In the genomic region with DNA sequence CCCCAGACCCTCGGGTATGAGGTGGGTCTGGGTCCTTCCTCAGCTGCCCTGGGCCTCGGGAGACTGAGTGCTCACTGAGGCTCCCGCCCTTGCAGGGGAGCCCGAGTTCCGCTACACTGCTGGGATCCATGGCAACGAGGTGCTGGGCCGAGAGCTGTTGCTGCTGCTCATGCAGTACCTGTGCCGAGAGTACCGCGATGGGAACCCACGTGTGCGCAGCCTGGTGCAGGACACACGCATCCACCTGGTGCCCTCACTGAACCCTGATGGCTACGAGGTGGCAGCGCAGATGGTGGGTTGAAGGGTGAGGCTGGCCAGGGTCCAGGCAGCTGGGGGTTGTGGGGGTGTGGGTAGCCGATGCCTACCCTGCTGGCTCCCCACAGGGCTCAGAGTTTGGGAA, we compare ENCODE assay signal across 1 cellular context.
TF ChIP-seq lines count a peak whose summit lies in the region.

No MANE protein-coding gene starts in this region.

TF ChIP-seq in HEK293, 187 proteins besides CTCF, POLR2A, EP300 and RAD21 (continued from another document):
- no peak for TF ChIP-seq ZNF518A (tag by site-specific recombination; conservative IDR thresholded peaks at IDR 0.05; ENCODE audit: low read depth)
- TF ChIP-seq ZNF24 (tag by site-specific recombination; IDR thresholded peaks at IDR 0.05) = no peak
TF ChIP-seq in HEK293: peak in this region for 4.
